20 cellular contexts compared by ENCODE assay signal in the genomic region with DNA sequence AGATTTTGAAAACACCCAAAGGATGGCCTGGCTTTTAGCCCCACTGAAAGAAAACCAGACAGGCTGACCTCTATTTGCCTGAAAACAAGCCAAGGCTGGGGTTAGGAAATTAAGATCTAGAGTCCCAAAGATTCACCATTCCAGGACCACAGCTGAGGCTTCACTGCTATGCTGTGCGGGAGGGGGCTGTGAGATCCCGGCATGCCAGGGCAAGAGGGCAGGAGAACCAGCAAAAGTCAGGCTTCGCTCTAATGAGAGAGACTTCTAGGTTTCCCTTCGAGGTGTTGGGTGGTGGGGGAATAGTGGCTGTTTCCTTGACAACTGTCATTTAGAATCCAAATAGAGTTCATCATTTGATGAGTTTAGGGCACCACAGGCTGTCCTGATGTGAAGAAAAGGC.
DNase-seq lines count a peak whose midpoint lies in the region; ATAC-seq, FAIRE-seq and TF ChIP-seq lines count a peak whose summit lies in the region.
"Had no signal": no experiment of that assay in that cellular context is flagged by ENCODE, and none has a peak within 500 bp of the region (broad histone marks: within the 10 kb centered on the region; RNA-seq: fewer than 3 reads in every experiment).

No MANE protein-coding gene starts in this region.

- H3K36me3 ChIP-seq in H1 (ENCODE audit: control insufficient read depth in 2 of 4, insufficient read depth in 4 of 4, low read length in 3 of 4) (no peaks in the 10 kb centered on the region), neural progenitor cell (no peaks in the 10 kb centered on the region), mesenchymal stem cell (ENCODE audit: control insufficient read depth in 1 of 2, insufficient read depth in 2 of 2, low read depth in 1 of 2, low read length in 2 of 2) (no peaks in the 10 kb centered on the region)
- H3K36me3 ChIP-seq: MG63, Peyer's patch, SJCRH30 had no signal

- peaks cover 18% of the 10 kb centered on the region for H3K4me1 Mint-ChIP-seq in neural progenitor cell
- no peaks in the 10 kb centered on the region for H3K4me1 Mint-ChIP-seq in activated CD8-positive, alpha-beta T cell treated with anti-CD3 and anti-CD28 coated beads for 36 hours (ENCODE audit: low read depth)

- H3K79me1 ChIP-seq in H1 (ENCODE audit: low read depth, low read length): no peaks in the 10 kb centered on the region
- no peaks in the 10 kb centered on the region for H3K79me1 ChIP-seq in mesenchymal stem cell (replicated peaks; ENCODE audit: low read length, poor library complexity, severe bottlenecking)

- H4K20me1 ChIP-seq in H1 (replicated peaks in 1 of 2; ENCODE audit: control insufficient read depth in 1 of 2, insufficient read depth in 2 of 2, low read length in 2 of 2): no peaks in the 10 kb centered on the region
- H4K20me1 ChIP-seq in neural progenitor cell (ENCODE audit: low read depth): no peaks in the 10 kb centered on the region

- 0 out of 2 replicates have a peak overlapping the region, but pooled peaks have one; percentile 51 for H2BK20ac ChIP-seq in H1 (ENCODE audit: low read length)

- H2BK15ac ChIP-seq in H1 (ENCODE audit: low read length) (no peak overlapping the region), mesenchymal stem cell (ENCODE audit: low read depth, poor library complexity, severe bottlenecking) (no peak overlapping the region)

- TF ChIP-seq RAD21 in H1 (IDR thresholded peaks at IDR 0.05 in 1 of 2, conservative IDR thresholded peaks at IDR 0.05 in 1 of 2; ENCODE audit: low read depth in 2 of 2, low read length in 2 of 2): no peak

- H3K27ac ChIP-seq in H1 (ENCODE audit: low read depth, low read length) (no peak overlapping the region; the same call in 1 of the 2 replicates), neural progenitor cell (no peak overlapping the region), mesenchymal stem cell (ENCODE audit: low read length, poor library complexity, severe bottlenecking) (no peak overlapping the region)
- H3K27ac ChIP-seq: Peyer's patch, SJCRH30 had no signal

- no peak overlapping the region for H3K56ac ChIP-seq in H1 (replicated peaks; ENCODE audit: insufficient read length, low read depth, low read length)

- ATAC-seq in HG03378 (IDR thresholded peaks at IDR 0.05; ENCODE audit: unreplicated experiment): no peak
- ATAC-seq in activated CD8-positive, alpha-beta T cell treated with anti-CD3 and anti-CD28 coated beads for 36 hours: no peak
- ATAC-seq: K562 had no signal

- H3K79me2 ChIP-seq in H1 (ENCODE audit: control insufficient read depth in 1 of 2, insufficient read depth in 2 of 2, low read length in 2 of 2) (no peaks in the 10 kb centered on the region), neural progenitor cell (ENCODE audit: low read depth) (no peaks in the 10 kb centered on the region)

- no peaks in the 10 kb centered on the region for H3K36me3 Mint-ChIP-seq in neural progenitor cell
- no peaks in the 10 kb centered on the region for H3K36me3 Mint-ChIP-seq in activated CD8-positive, alpha-beta T cell treated with anti-CD3 and anti-CD28 coated beads for 36 hours (ENCODE audit: low read depth)

- H3K27me3 Mint-ChIP-seq in neural progenitor cell (ENCODE audit: insufficient read depth, low read depth): peaks cover 7% of the 10 kb centered on the region
- H3K27me3 Mint-ChIP-seq in activated CD8-positive, alpha-beta T cell treated with anti-CD3 and anti-CD28 coated beads for 36 hours: no peaks in the 10 kb centered on the region

- H2BK120ac ChIP-seq in H1 (replicated peaks; ENCODE audit: low read depth, low read length) (peak overlapping the region; percentile 16), mesenchymal stem cell (ENCODE audit: low read depth, low read length) (no peak overlapping the region)

- H3K23me2 ChIP-seq in H1 (ENCODE audit: low read depth, low read length): 0 out of 2 replicates have a peak, but pooled peaks cover 3% of the 10 kb centered on the region

- H2AFZ ChIP-seq in H1 (ENCODE audit: low read length) (peak overlapping the region; percentile 66; the same call in 1 of the 2 replicates), neural progenitor cell (replicated peaks) (peak overlapping the region; percentile 60), mesenchymal stem cell (ENCODE audit: low read depth, low read length) (no peak overlapping the region)

- H3K14ac ChIP-seq in H1 (ENCODE audit: insufficient read length): no peak overlapping the region
- H3K14ac ChIP-seq in mesenchymal stem cell (ENCODE audit: low read length in 2 of 2): no peak overlapping the region

- peaks cover 17% of the 10 kb centered on the region for H3F3A ChIP-seq in neural progenitor cell (ENCODE audit: low read depth)

- FAIRE-seq in H1 (lab: Jason Lieb, UNC): no peak
- FAIRE-seq: H54, HepG2, K562 had no signal

- TF ChIP-seq CTCF in H1 (IDR thresholded peaks at IDR 0.05; ENCODE audit: control extremely low read depth in 1 of 3, insufficient read depth in 1 of 3, low read depth in 1 of 3, low read length in 3 of 3) (no peak), neural progenitor cell (IDR thresholded peaks at IDR 0.05) (no peak)
- no peak for TF ChIP-seq CTCF in activated CD8-positive, alpha-beta T cell treated with anti-CD3 and anti-CD28 coated beads for 36 hours (IDR thresholded peaks at IDR 0.05)

- H3K4me2 ChIP-seq in H1 (ENCODE audit: insufficient read depth in 1 of 2, low read depth in 2 of 2, low read length in 2 of 2) (peak overlapping the region; percentile 39 to 46; a peak in 3 of 4 replicates), neural progenitor cell (peak overlapping the region; percentile 46), mesenchymal stem cell (ENCODE audit: low read length, poor library complexity, severe bottlenecking) (no peak overlapping the region)

- H3K27ac Mint-ChIP-seq in neural progenitor cell: peak overlapping the region; percentile 29
- no peak overlapping the region for H3K27ac Mint-ChIP-seq in activated CD8-positive, alpha-beta T cell treated with anti-CD3 and anti-CD28 coated beads for 36 hours
- H3K27ac Mint-ChIP-seq: CD4-positive, alpha-beta T cell had no signal

- POLR2A ChIA-PET in H1 (lab: Charles Lee; ENCODE audit: partially characterized antibody): no interaction called here
- POLR2A ChIA-PET in activated CD8-positive, alpha-beta T cell treated with anti-CD3 and anti-CD28 coated beads for 36 hours (lab: Charles Lee): no interaction called here

- peak overlapping the region; percentile 36; the same call in 1 of the 2 replicates for H2BK5ac ChIP-seq in H1 (ENCODE audit: low read depth, low read length)
- H2BK5ac ChIP-seq in mesenchymal stem cell (ENCODE audit: low read depth, low read length, poor library complexity, severe bottlenecking): no peak overlapping the region

- DNase-seq in NCI-H446 (lab: John Stamatoyannopoulos, UW) (peak; percentile 100), H1 (ENCODE audit: low read depth in 1 of 2, low spot score in 2 of 2) (peak in 1 of 2 experiments; percentile 51), neural progenitor cell (ENCODE audit: low spot score) (no peak), NCI-H69 (lab: John Stamatoyannopoulos, UW) (no peak), mesenchymal stem cell (no peak)
- no peak for DNase-seq in activated CD8-positive, alpha-beta T cell treated with anti-CD3 and anti-CD28 coated beads for 36 hours
- DNase-seq: CD4-positive, alpha-beta T cell; COR-L47; DMS 273 treated with DMSO at 0.1 percent for 48 hours; MG63; NCI-H1417 treated with DMSO at 0.1 percent for 48 hours; NCI-H187 treated with DMSO at 0.1 percent for 48 hours; NCI-H510A treated with DMSO at 0.1 percent for 48 hours; NCI-H774; Peyer's patch; SJCRH30 had no signal

- H2BK12ac ChIP-seq in H1 (ENCODE audit: low read depth, low read length) (peak overlapping the region; percentile 10; the same call in 1 of the 2 replicates), mesenchymal stem cell (ENCODE audit: low read length in 2 of 2) (no peak overlapping the region)

- CTCF ChIA-PET in H1 (lab: Charles Lee; ENCODE audit: partially characterized antibody): interaction anchor here (0.7 to 4.5 kb wide), 20 partner anchors 9 to 320 kb away, joined by 3 to 41 read pairs (median 9); no protein-coding TSS in a partner anchor
- CTCF ChIA-PET in activated CD8-positive, alpha-beta T cell treated with anti-CD3 and anti-CD28 coated beads for 36 hours (lab: Charles Lee): no interaction called here

- H3K18ac ChIP-seq in H1 (ENCODE audit: extremely low read depth, low read length): no peak overlapping the region
- no peak overlapping the region for H3K18ac ChIP-seq in mesenchymal stem cell (ENCODE audit: low read depth in 1 of 2, low read length in 2 of 2)

- H3K9me3 Mint-ChIP-seq in neural progenitor cell: peaks cover 5% of the 10 kb centered on the region
- H3K9me3 Mint-ChIP-seq in activated CD8-positive, alpha-beta T cell treated with anti-CD3 and anti-CD28 coated beads for 36 hours: no peaks in the 10 kb centered on the region
- H3K9me3 Mint-ChIP-seq: CD4-positive, alpha-beta T cell had no signal

- no peak for TF ChIP-seq EP300 in H1 (IDR thresholded peaks at IDR 0.05; ENCODE audit: borderline replicate concordance in 1 of 2, low read depth in 2 of 2, low read length in 2 of 2)

- H3K9ac ChIP-seq in H1 (replicated peaks in 1 of 4; ENCODE audit: extremely low read depth in 1 of 4, low read depth in 3 of 4, low read length in 3 of 4) (no peak overlapping the region), neural progenitor cell (no peak overlapping the region), mesenchymal stem cell (ENCODE audit: low read length) (no peak overlapping the region)

- no peak for TF ChIP-seq POLR2A in H1 (IDR thresholded peaks at IDR 0.05; ENCODE audit: control extremely low read depth in 1 of 2, low read depth in 2 of 2, low read length in 2 of 2)

- no peak overlapping the region for H2AK5ac ChIP-seq in H1 (ENCODE audit: low read depth, low read length)
- no peak overlapping the region for H2AK5ac ChIP-seq in mesenchymal stem cell (ENCODE audit: low read length, severe bottlenecking)

- H3K4me1 ChIP-seq in H1 (replicated peaks in 1 of 4; ENCODE audit: control insufficient read depth in 3 of 4, insufficient read depth in 4 of 4, low read length in 3 of 4) (peaks cover 6 to 15% (median 11%) of the 10 kb centered on the region in 4 experiments), neural progenitor cell (peaks cover 16% of the 10 kb centered on the region), mesenchymal stem cell (ENCODE audit: control insufficient read depth, insufficient read depth, low read depth, low read length) (peaks cover 11% of the 10 kb centered on the region)
- H3K4me1 ChIP-seq: Peyer's patch, SJCRH30 had no signal

- H4K8ac ChIP-seq in H1 (ENCODE audit: extremely low read depth, insufficient read depth, low read length) (no peak overlapping the region), mesenchymal stem cell (ENCODE audit: low read length) (no peak overlapping the region)

- peak overlapping the region; percentile 5 for H4K91ac ChIP-seq in H1 (replicated peaks; ENCODE audit: insufficient read length, low read length)
- H4K91ac ChIP-seq in mesenchymal stem cell (ENCODE audit: low read length): no peak overlapping the region

- intact Hi-C loops in activated CD8-positive, alpha-beta T cell treated with anti-CD3 and anti-CD28 coated beads for 36 hours (cut with micrococcal nuclease): loop anchor here (5.0 to 10.0 kb wide), 2 partner anchors 62 to 300 kb away; no protein-coding TSS in a partner anchor

- H3K4me3 Mint-ChIP-seq in neural progenitor cell: no peak overlapping the region
- H3K4me3 Mint-ChIP-seq in activated CD8-positive, alpha-beta T cell treated with anti-CD3 and anti-CD28 coated beads for 36 hours: no peak overlapping the region
- H3K4me3 Mint-ChIP-seq: CD4-positive, alpha-beta T cell had no signal

- no peak overlapping the region for H3K23ac ChIP-seq in H1 (ENCODE audit: insufficient read length)
- no peak overlapping the region for H3K23ac ChIP-seq in mesenchymal stem cell (ENCODE audit: low read length in 2 of 2)

- H3K9me3 ChIP-seq in H1 (ENCODE audit: insufficient read depth in 2 of 2, low read depth in 1 of 2, low read length in 1 of 2) (no peaks in the 10 kb centered on the region), neural progenitor cell (ENCODE audit: low read depth) (no peaks in the 10 kb centered on the region), mesenchymal stem cell (ENCODE audit: control insufficient read depth, low read length) (no peaks in the 10 kb centered on the region)
- H3K9me3 ChIP-seq: MG63, Peyer's patch, SJCRH30 had no signal

- 73% methylated on average over 4 of the region's 4 CpGs; no CpG with 5 or more reads in 1 of the 2 experiments for WGBS in H1 (ENCODE audit: extremely low coverage in 1 of 2, insufficient coverage in 1 of 2, insufficient read length in 1 of 2, insufficient replicate concordance in 2 of 2, low coverage in 1 of 2, low lambda C conversion rate in 2 of 2, missing lambda C conversion rate in 1 of 2), 2 experiments
- WGBS in mesenchymal stem cell: 86% methylated on average over 4 of the region's 4 CpGs

- H3K4me3 ChIP-seq in H1 (ENCODE audit: extremely low read depth in 1 of 4, insufficient read depth in 2 of 4, low read depth in 3 of 4, low read length in 4 of 4) (no peak overlapping the region), neural progenitor cell (no peak overlapping the region), mesenchymal stem cell (ENCODE audit: insufficient read depth in 1 of 2, low read depth in 1 of 2, low read length in 2 of 2) (no peak overlapping the region)
- H3K4me3 ChIP-seq: K562, MG63, Peyer's patch, SJCRH30 had no signal

- H4K5ac ChIP-seq in H1 (ENCODE audit: insufficient read length, low read depth, low read length): no peak overlapping the region

- H3K27me3 ChIP-seq in H1 (replicated peaks in 1 of 4; ENCODE audit: control insufficient read depth in 3 of 4, extremely low read depth in 1 of 4, insufficient read depth in 3 of 4, low read length in 3 of 4) (no peaks in the 10 kb centered on the region), neural progenitor cell (no peaks in the 10 kb centered on the region), mesenchymal stem cell (ENCODE audit: control insufficient read depth in 1 of 2, insufficient read depth in 1 of 2, low read length in 2 of 2) (peaks cover 30 to 39% of the 10 kb centered on the region in 2 experiments)
- H3K27me3 ChIP-seq: Peyer's patch, SJCRH30 had no signal

- H3K4ac ChIP-seq in H1 (replicated peaks; ENCODE audit: insufficient read length, low read depth, low read length): peak overlapping the region; percentile 79
- no peak overlapping the region for H3K4ac ChIP-seq in mesenchymal stem cell (ENCODE audit: low read depth in 1 of 2, low read length in 2 of 2)

Comparison
In these comparisons a context has a peak if more than half of its experiments do, and no peak if none do; other contexts are left out.
1. DNase-seq: peak in NCI-H446 (2 of 2); none in neural progenitor cell (single experiment), NCI-H69 (single experiment), mesenchymal stem cell (single experiment) and activated CD8-positive, alpha-beta T cell treated with anti-CD3 and anti-CD28 coated beads for 36 hours (single experiment).